24 cellular contexts compared by ENCODE assay signal in genomic region chr19:52114691-52115090, GRCh38.
"Had no signal": no experiment of that assay in that cellular context is flagged by ENCODE, and none has a peak within 500 bp of the region (broad histone marks: within the 10 kb centered on the region; RNA-seq: fewer than 3 reads in every experiment).

No MANE protein-coding gene starts in this region.

- H3K27me3 ChIP-seq: esophagus squamous epithelium, heart right ventricle, right atrium auricular region, tibial artery, upper lobe of right lung had no signal

- H3K27ac ChIP-seq: epithelial cell of prostate, esophagus squamous epithelium, heart right ventricle, left ventricle myocardium inferior, right atrium auricular region, tibial artery, upper lobe of right lung, VCaP had no signal

- H3K4me1 ChIP-seq: esophagus squamous epithelium, heart right ventricle, left ventricle myocardium inferior, right atrium auricular region, tibial artery, upper lobe of right lung had no signal

- H3K4me3 Mint-ChIP-seq: activated naive CD4-positive, alpha-beta T cell treated with anti-CD3 and anti-CD28 coated beads, Interleukin-2, amount 10 ng/mL, durations not matched to agents 7 days and 5 days; activated naive CD8-positive, alpha-beta T cell treated with anti-CD3 and anti-CD28 coated beads, Interleukin-2, amount 10 ng/mL, durations not matched to agents 7 days and 5 days; activated T-cell treated with anti-CD3 and anti-CD28 coated beads, Interleukin-2, amount 50 U/mL, for 24 hours; mesothelial cell of epicardium; natural killer cell; stimulated activated naive CD8-positive, alpha-beta T cell treated with anti-CD3 and anti-CD28 coated beads, Interleukin-15, Interleukin-2, amounts not matched to agents 100 ng/mL and 50 ng/mL, for 24 hours had no signal

- DNase-seq: activated CD4-positive, alpha-beta T cell treated with anti-CD3 and anti-CD28 coated beads for 4 hours; activated CD4-positive, alpha-beta T cell treated with anti-CD3 and anti-CD28 coated beads, Interleukin-2, amount 50 U/mL, for 48 hours; activated CD8-positive, alpha-beta memory T cell treated with anti-CD3 and anti-CD28 coated beads, Interleukin-2, amount 50 U/mL, for 48 hours; activated gamma-delta T cell; activated naive CD4-positive, alpha-beta T cell treated with anti-CD3 and anti-CD28 coated beads, Interleukin-2, amount 10 ng/mL, durations not matched to agents 7 days and 5 days; activated naive CD8-positive, alpha-beta T cell treated with anti-CD3 and anti-CD28 coated beads, Interleukin-2, amount 10 ng/mL, durations not matched to agents 7 days and 5 days; activated T-cell treated with anti-CD3 and anti-CD28 coated beads, Interleukin-2, amount 50 U/mL, for 24 hours; amniotic stem cell; caudate nucleus; esophagus squamous epithelium; foreskin melanocyte; heart right ventricle; left ventricle myocardium inferior; mammary epithelial cell; natural killer cell; stimulated activated CD4-positive, alpha-beta T cell treated with anti-CD3 and anti-CD28 coated beads, Interleukin-4, amount 100 ng/mL, for 1 hour; substantia nigra; tibial artery; upper lobe of right lung had no signal

- H3K4me3 ChIP-seq: heart right ventricle, left ventricle myocardium inferior, right atrium auricular region, tibial artery, upper lobe of right lung had no signal

- H3K4me1 Mint-ChIP-seq: activated naive CD4-positive, alpha-beta T cell treated with anti-CD3 and anti-CD28 coated beads, Interleukin-2, amount 10 ng/mL, durations not matched to agents 7 days and 5 days; activated naive CD8-positive, alpha-beta T cell treated with anti-CD3 and anti-CD28 coated beads, Interleukin-2, amount 10 ng/mL, durations not matched to agents 7 days and 5 days; mesothelial cell of epicardium; natural killer cell had no signal

- H3K27ac Mint-ChIP-seq: activated naive CD4-positive, alpha-beta T cell treated with anti-CD3 and anti-CD28 coated beads, Interleukin-2, amount 10 ng/mL, durations not matched to agents 7 days and 5 days; activated naive CD8-positive, alpha-beta T cell treated with anti-CD3 and anti-CD28 coated beads, Interleukin-2, amount 10 ng/mL, durations not matched to agents 7 days and 5 days; activated T-cell treated with anti-CD3 and anti-CD28 coated beads, Interleukin-2, amount 50 U/mL, for 24 hours; mesothelial cell of epicardium; natural killer cell; stimulated activated naive CD8-positive, alpha-beta T cell treated with anti-CD3 and anti-CD28 coated beads, Interleukin-15, Interleukin-2, amounts not matched to agents 100 ng/mL and 50 ng/mL, for 24 hours had no signal

- H3K27me3 Mint-ChIP-seq: activated naive CD4-positive, alpha-beta T cell treated with anti-CD3 and anti-CD28 coated beads, Interleukin-2, amount 10 ng/mL, durations not matched to agents 7 days and 5 days; activated naive CD8-positive, alpha-beta T cell treated with anti-CD3 and anti-CD28 coated beads, Interleukin-2, amount 10 ng/mL, durations not matched to agents 7 days and 5 days; activated T-cell treated with anti-CD3 and anti-CD28 coated beads, Interleukin-2, amount 50 U/mL, for 24 hours; stimulated activated naive CD8-positive, alpha-beta T cell treated with anti-CD3 and anti-CD28 coated beads, Interleukin-15, Interleukin-2, amounts not matched to agents 100 ng/mL and 50 ng/mL, for 24 hours had no signal
